ENCODE assay signal across 23 cellular contexts in the genomic region with DNA sequence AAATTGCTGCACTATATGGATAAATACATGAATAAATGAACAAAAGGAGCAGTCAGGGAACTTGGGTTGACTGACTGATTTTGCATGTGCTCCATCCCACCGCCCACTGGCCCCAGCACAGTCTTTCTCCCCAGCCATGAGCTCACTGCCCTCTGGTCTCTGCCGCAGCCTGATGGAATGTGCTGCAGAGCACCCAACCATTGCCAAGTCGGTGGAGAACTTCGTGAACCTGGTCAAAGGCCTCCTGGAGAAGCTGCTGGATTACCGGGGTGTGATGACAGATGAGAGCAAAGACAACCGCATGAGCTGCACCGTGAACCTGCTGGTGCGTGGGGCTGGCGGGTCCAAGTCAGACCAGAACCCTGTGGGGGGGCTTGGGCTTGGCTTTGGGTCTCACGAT. TPM values are rescaled to one million over a fixed set of nuclear protein-coding genes. Genes with fewer than 3 reads are reported as not detected.
DNase-seq lines count a peak whose midpoint lies in the region; TF ChIP-seq lines count a peak whose summit lies in the region.
"Had no signal": no experiment of that assay in that cellular context is flagged by ENCODE, and none has a peak within 500 bp of the region (broad histone marks: within the 10 kb centered on the region; RNA-seq: fewer than 3 reads in every experiment).

No MANE protein-coding gene starts in this region.

- POLR2A ChIA-PET in OCI-LY7 (lab: Charles Lee) = no interaction called here

- TF ChIP-seq CTCF in OCI-LY7 (conservative IDR thresholded peaks at IDR 0.05; ENCODE audit: low read length) = no peak

- no peaks in the 10 kb centered on the region for H3K27me3 ChIP-seq in Karpas-422 (ENCODE audit: low read length)
- H3K27me3 ChIP-seq: BLaER1 treated with 17β-estradiol and CSF1 and Interleukin-3, amounts not matched to agents 10 nM and 100 nM had no signal

- intact Hi-C loops in OCI-LY7 (cut with micrococcal nuclease; ENCODE audit: unreplicated experiment) = no loop called here

- H3K9me3 ChIP-seq in Karpas-422 (ENCODE audit: low read length) (no peaks in the 10 kb centered on the region), OCI-LY7 (ENCODE audit: low read length) (no peaks in the 10 kb centered on the region)
- H3K9me3 ChIP-seq: A549; BLaER1 treated with 17β-estradiol and CSF1 and Interleukin-3, amounts not matched to agents 10 nM and 100 nM; Caco-2 had no signal

- H3K4me3 ChIP-seq in Karpas-422 (ENCODE audit: low read length) (no peak overlapping the region), OCI-LY7 (ENCODE audit: low read depth, low read length, poor library complexity, severe bottlenecking) (no peak overlapping the region)
- H3K4me3 ChIP-seq: A549; BLaER1 treated with 17β-estradiol and CSF1 and Interleukin-3, amounts not matched to agents 10 nM and 100 nM; GM12878 had no signal

- CTCF ChIA-PET in OCI-LY7 (lab: Charles Lee; ENCODE audit: unreplicated experiment) = interaction anchor here (0.6 kb wide), 1 partner anchor 853 kb away, joined by 3 read pairs; no protein-coding TSS in a partner anchor

- DNase-seq in Karpas-422 (no peak), kidney tubule cell (ENCODE audit: low spot score) (peak; percentile 59), renal cortical epithelial cell (ENCODE audit: low read depth) (peak; percentile 54), DMS153 (lab: John Stamatoyannopoulos, UW) (no peak), islet precursor cell (no peak), OCI-LY7 (ENCODE audit: low spot score) (no peak)
- DNase-seq: AML-193; Caco-2; Calu3; CD4-positive, alpha-beta T cell; CD8-positive, alpha-beta T cell; DMS53; DMS79; DND-41; EL; GDM1 had no signal

- no TSS peak for BruUV-seq in OCI-LY7 (replicated peaks; lab: Mats Ljungman, UMichigan)

- peaks cover 33% of the 10 kb centered on the region for H3K4me1 ChIP-seq in Karpas-422 (ENCODE audit: low read length)
- no peaks in the 10 kb centered on the region for H3K4me1 ChIP-seq in OCI-LY7 (ENCODE audit: insufficient read depth, low read length, poor library complexity, severe bottlenecking)
- H3K4me1 ChIP-seq: A549; BLaER1 treated with 17β-estradiol and CSF1 and Interleukin-3, amounts not matched to agents 10 nM and 100 nM; Caco-2 had no signal

- H3K9me2 ChIP-seq in Karpas-422 (replicated peaks; ENCODE audit: insufficient read depth, low read length) (no peaks in the 10 kb centered on the region), OCI-LY7 (ENCODE audit: insufficient read depth, low read length) (no peaks in the 10 kb centered on the region)

- H2AFZ ChIP-seq in Karpas-422 (ENCODE audit: low read length) (no peak overlapping the region), OCI-LY7 (ENCODE audit: low read length) (no peak overlapping the region)

- H3K36me3 ChIP-seq in Karpas-422 (ENCODE audit: insufficient read depth, low read length) (peaks cover 17% of the 10 kb centered on the region; the same call in 1 of the 2 replicates), OCI-LY7 (ENCODE audit: insufficient read depth, low read length) (peaks cover 78% of the 10 kb centered on the region)

- H3K9ac ChIP-seq in Karpas-422 (ENCODE audit: low read length) = no peak overlapping the region
- H3K9ac ChIP-seq: BLaER1 treated with 17β-estradiol and CSF1 and Interleukin-3, amounts not matched to agents 10 nM and 100 nM had no signal

- no peaks in the 10 kb centered on the region for H3K79me2 ChIP-seq in Karpas-422 (ENCODE audit: low read length)
- no peaks in the 10 kb centered on the region for H3K79me2 ChIP-seq in OCI-LY7 (ENCODE audit: insufficient read depth, low read depth, low read length)

- H4K20me1 ChIP-seq in Karpas-422 (ENCODE audit: insufficient read depth, low read depth, low read length) = no peaks in the 10 kb centered on the region
- no peaks in the 10 kb centered on the region for H4K20me1 ChIP-seq in OCI-LY7 (ENCODE audit: insufficient read depth, low read length)

- peak overlapping the region; percentile 32; the same call in 1 of the 2 replicates for H3K27ac ChIP-seq in Karpas-422 (ENCODE audit: low read length)
- no peak overlapping the region for H3K27ac ChIP-seq in OCI-LY7 (ENCODE audit: low read depth, low read length, poor library complexity, severe bottlenecking)
- H3K27ac ChIP-seq: 22Rv1; A549; BLaER1 treated with 17β-estradiol and CSF1 and Interleukin-3, amounts not matched to agents 10 nM and 100 nM; C4-2B had no signal

- H3K4me2 ChIP-seq in Karpas-422 (ENCODE audit: low read depth, low read length, poor library complexity, severe bottlenecking) (no peak overlapping the region), OCI-LY7 (ENCODE audit: low read length) (no peak overlapping the region)
- H3K4me2 ChIP-seq: A549; BLaER1 treated with 17β-estradiol and CSF1 and Interleukin-3, amounts not matched to agents 10 nM and 100 nM had no signal

RNA-seq across cellular contexts. Expression of a gene that starts 53.9 kb away (rescaled TPM):
- 0.07 TPM in 1 of 2 replicates, not detected in the other for total RNA-seq in Karpas-422 (2014; rRNA removed; shearing (Covaris generic); ENCODE audit: low replicate concordance)
- total RNA-seq in renal cortical epithelial cell = 0.52 and 1.5 TPM in 2 replicates
- total RNA-seq in OCI-LY7 (2014; rRNA removed; shearing (Covaris generic)) = not detected in 2 replicates
- total RNA-seq in OCI-LY7 (2022) = not detected in 2 replicates
- total RNA-seq: B cell; Caco-2; Calu3; CD4-positive, alpha-beta T cell; CD8-positive, alpha-beta T cell; G401; GM12878 had no signal

Comparison
In these comparisons a context has a peak if more than half of its experiments do, and no peak if none do; other contexts are left out.
1. DNase-seq: peak in kidney tubule cell (single experiment) and renal cortical epithelial cell (single experiment); none in Karpas-422 (single experiment), DMS153 (single experiment), islet precursor cell (single experiment) and OCI-LY7 (single experiment).